Comparison of ENCODE assay signal across 20 cellular contexts in genomic region chr10:121764241-121764942, GRCh38.
"Had no signal": no experiment of that assay in that cellular context is flagged by ENCODE, and none has a peak within 500 bp of the region (broad histone marks: within the 10 kb centered on the region; RNA-seq: fewer than 3 reads in every experiment).

No MANE protein-coding gene starts in this region.

- H3K4me2 ChIP-seq: hepatocyte, neural progenitor cell had no signal

- H3K27ac Mint-ChIP-seq: natural killer cell treated with Interleukin-12 subunit alpha and Interleukin-12 subunit beta and Interleukin-15 and Interleukin-18, amount 100 ng/mL, for 72 hours; neural progenitor cell had no signal

- H3K9me3 ChIP-seq: pancreas had no signal

- H3K9ac ChIP-seq: neural progenitor cell had no signal

- ATAC-seq: left colon; left ventricle myocardium superior; natural killer cell treated with Interleukin-12 subunit alpha and Interleukin-12 subunit beta and Interleukin-15 and Interleukin-18, amount 100 ng/mL, for 72 hours; pancreas; psoas muscle; sciatic nerve had no signal

- H3K4me1 ChIP-seq: esophagus muscularis mucosa, neural progenitor cell, pancreas, psoas muscle, stomach, upper lobe of left lung, uterus had no signal

- H2AFZ ChIP-seq: hepatocyte, neural progenitor cell had no signal

- H3K4me3 ChIP-seq: coronary artery, esophagus muscularis mucosa, hepatocyte, neural progenitor cell, pancreas, psoas muscle, stomach, upper lobe of left lung, uterus had no signal

- H3K4me3 Mint-ChIP-seq: endodermal cell; natural killer cell treated with Interleukin-12 subunit alpha and Interleukin-12 subunit beta and Interleukin-15 and Interleukin-18, amount 100 ng/mL, for 72 hours; neural progenitor cell had no signal

- H3K36me3 ChIP-seq: neural progenitor cell, pancreas, upper lobe of left lung, uterus had no signal

- H3K4me1 Mint-ChIP-seq: endodermal cell, neural progenitor cell had no signal

- H3K9me3 Mint-ChIP-seq: natural killer cell treated with Interleukin-12 subunit alpha and Interleukin-12 subunit beta and Interleukin-15 and Interleukin-18, amount 100 ng/mL, for 72 hours had no signal

- H3K27me3 ChIP-seq: esophagus muscularis mucosa, hepatocyte, neural progenitor cell, pancreas, stomach, upper lobe of left lung, uterus had no signal

- H3K27ac ChIP-seq: coronary artery, esophagus muscularis mucosa, hepatocyte, neural progenitor cell, pancreas, psoas muscle, stomach, upper lobe of left lung, uterus had no signal

- H3K27me3 Mint-ChIP-seq: natural killer cell treated with Interleukin-12 subunit alpha and Interleukin-12 subunit beta and Interleukin-15 and Interleukin-18, amount 100 ng/mL, for 72 hours had no signal

- DNase-seq: central memory CD4-positive, alpha-beta T cell; effector CD4-positive, alpha-beta T cell; endodermal cell; foreskin fibroblast; left colon; left ventricle myocardium superior; pancreas; psoas muscle; retina; stimulated activated CD4-positive, alpha-beta T cell treated with anti-CD3 and anti-CD28 coated beads, Interleukin-12 subunit alpha, Interleukin-12 subunit beta, amount 100 ng/mL, for 4 hours; stimulated activated naive CD4-positive, alpha-beta T cell; stomach; upper lobe of left lung; uterus had no signal
